In genomic region chr15:89400997-89401590, GRCh38 we compare ENCODE assay signal across 16 cellular contexts.
DNase-seq lines count a peak whose midpoint lies in the region; FAIRE-seq and TF ChIP-seq lines count a peak whose summit lies in the region.
"Had no signal": no experiment of that assay in that cellular context is flagged by ENCODE, and none has a peak within 500 bp of the region (broad histone marks: within the 10 kb centered on the region; RNA-seq: fewer than 3 reads in every experiment).

No MANE protein-coding gene starts in this region.

- H3K4me1 ChIP-seq in astrocyte (ENCODE audit: insufficient read depth, low read length) = peaks cover 5% of the 10 kb centered on the region
- H3K4me1 ChIP-seq in prostate gland (replicated peaks) = no peaks in the 10 kb centered on the region

- TF ChIP-seq POLR2A in prostate gland (IDR thresholded peaks at IDR 0.05) = no peak

- H3K4me2 ChIP-seq in astrocyte (ENCODE audit: low read length) = peak overlapping the region; percentile 80

- no peak overlapping the region for H2AFZ ChIP-seq in astrocyte (ENCODE audit: low read depth, low read length)

- H3K9me3 ChIP-seq in astrocyte (ENCODE audit: insufficient read depth, low read depth, low read length) (no peaks in the 10 kb centered on the region), prostate gland (no peaks in the 10 kb centered on the region)
- H3K9me3 ChIP-seq: left lung, thyroid gland had no signal

- no peak overlapping the region for H3K27ac ChIP-seq in astrocyte (ENCODE audit: low read depth, low read length)
- H3K27ac ChIP-seq in prostate gland = no peak overlapping the region
- H3K27ac ChIP-seq: cardiac muscle cell, left lung, thyroid gland had no signal

- WGBS in prostate gland = 50% methylated on average over 5 of the region's 5 CpGs

- peaks cover 17% of the 10 kb centered on the region for H3K4me1 Mint-ChIP-seq in T-helper 2 cell treated with Interferon-gamma antibody and Interleukin-4, amounts not matched to agents 5 μg/mL and 100 μg/mL, for 36 hours (ENCODE audit: low read depth)
- H3K4me1 Mint-ChIP-seq in IgD-negative memory B cell (peaks cover 2 to 13% (median 9%) of the 10 kb centered on the region in 3 donors), astrocyte (ENCODE audit: low read depth, unreplicated experiment) (peaks cover 5% of the 10 kb centered on the region), nephron (peaks cover 25% of the 10 kb centered on the region)

- peaks cover 4% of the 10 kb centered on the region for H4K20me1 ChIP-seq in astrocyte (ENCODE audit: insufficient read depth, low read length)

- H3K27me3 ChIP-seq in astrocyte (ENCODE audit: insufficient read depth, low read length) (peaks cover 88% of the 10 kb centered on the region), prostate gland (replicated peaks; ENCODE audit: insufficient read depth) (peaks cover 35% of the 10 kb centered on the region)

- no peak for FAIRE-seq in astrocyte (lab: Jason Lieb, UNC)
- FAIRE-seq: H54, TTC549 had no signal

- peak overlapping the region; percentile 66 for H3K4me3 Mint-ChIP-seq in T-helper 2 cell treated with Interferon-gamma antibody and Interleukin-4, amounts not matched to agents 5 μg/mL and 100 μg/mL, for 36 hours
- H3K4me3 Mint-ChIP-seq in IgD-negative memory B cell (peak overlapping the region in 3 of 4 donors; percentile 50 to 75 (median 65)), astrocyte (ENCODE audit: unreplicated experiment) (no peak overlapping the region), nephron (peak overlapping the region; percentile 61 to 88 (median 86))

- H3K4me3 ChIP-seq in astrocyte (ENCODE audit: insufficient read depth, low read depth, low read length) = no peak overlapping the region
- H3K4me3 ChIP-seq in prostate gland = no peak overlapping the region
- H3K4me3 ChIP-seq: thyroid gland had no signal

- H3K9me3 Mint-ChIP-seq in T-helper 2 cell treated with Interferon-gamma antibody and Interleukin-4, amounts not matched to agents 5 μg/mL and 100 μg/mL, for 36 hours = no peaks in the 10 kb centered on the region
- H3K9me3 Mint-ChIP-seq in IgD-negative memory B cell (no peaks in the 10 kb centered on the region), astrocyte (ENCODE audit: unreplicated experiment) (no peaks in the 10 kb centered on the region), nephron (no peaks in the 10 kb centered on the region)

- peaks cover 8% of the 10 kb centered on the region for H3K79me2 ChIP-seq in astrocyte (ENCODE audit: insufficient read depth, low read length)

- peaks cover 81% of the 10 kb centered on the region for H3K27me3 Mint-ChIP-seq in T-helper 2 cell treated with Interferon-gamma antibody and Interleukin-4, amounts not matched to agents 5 μg/mL and 100 μg/mL, for 36 hours (ENCODE audit: low read depth)
- H3K27me3 Mint-ChIP-seq in IgD-negative memory B cell (peaks cover 45% of the 10 kb centered on the region), astrocyte (ENCODE audit: low read depth, unreplicated experiment) (peaks cover 90% of the 10 kb centered on the region), nephron (ENCODE audit: low read depth) (peaks cover 97% of the 10 kb centered on the region)

- no peak for DNase-seq in T-helper 2 cell treated with Interferon-gamma antibody and Interleukin-4, amounts not matched to agents 5 μg/mL and 100 μg/mL, for 36 hours (ENCODE audit: low spot score)
- DNase-seq in T-helper 2 cell (no peak), astrocyte (ENCODE audit: low read depth) (no peak), cerebellar nuclear complex (lab: John Stamatoyannopoulos, UW) (no peak), prostate gland (ENCODE audit: low spot score) (no peak)
- DNase-seq in activated effector memory CD4-positive, alpha-beta T cell treated with anti-CD3 and anti-CD28 coated beads, Interleukin-2, amount 50 U/mL, for 16 hours = no peak
- DNase-seq: effector memory CD4-positive, alpha-beta T cell; left lung; NCI-H1048; SHP77 treated with DMSO at 0.1 percent for 48 hours; thyroid gland had no signal

- H3K27ac Mint-ChIP-seq in T-helper 2 cell treated with Interferon-gamma antibody and Interleukin-4, amounts not matched to agents 5 μg/mL and 100 μg/mL, for 36 hours = no peak overlapping the region
- H3K27ac Mint-ChIP-seq in IgD-negative memory B cell (no peak overlapping the region), astrocyte (ENCODE audit: unreplicated experiment) (no peak overlapping the region), nephron (no peak overlapping the region)

- H3K9ac ChIP-seq in astrocyte (ENCODE audit: low read length) = no peak overlapping the region

- intact Hi-C loops in prostate gland (cut with DNase I) = no loop called here

- H3K36me3 Mint-ChIP-seq in T-helper 2 cell treated with Interferon-gamma antibody and Interleukin-4, amounts not matched to agents 5 μg/mL and 100 μg/mL, for 36 hours (ENCODE audit: low read depth) = no peaks in the 10 kb centered on the region
- H3K36me3 Mint-ChIP-seq in IgD-negative memory B cell (no peaks in the 10 kb centered on the region), astrocyte (ENCODE audit: low read depth, unreplicated experiment) (peaks cover 2% of the 10 kb centered on the region), nephron (ENCODE audit: low read depth) (no peaks in the 10 kb centered on the region)

- H3K36me3 ChIP-seq in astrocyte (ENCODE audit: insufficient read depth, low read length) (no peaks in the 10 kb centered on the region), prostate gland (no peaks in the 10 kb centered on the region)
- H3K36me3 ChIP-seq: cardiac muscle cell, left lung, thyroid gland had no signal

- TF ChIP-seq CTCF in astrocyte (IDR thresholded peaks at IDR 0.05; ENCODE audit: insufficient read depth, low read depth, low read length) = no peak
- no peak for TF ChIP-seq CTCF in nephron (IDR thresholded peaks at IDR 0.05; ENCODE audit: unreplicated experiment in 3 of 3)
- no peak for TF ChIP-seq CTCF in prostate gland (IDR thresholded peaks at IDR 0.05)
